Comparison of ENCODE assay signal across 11 cellular contexts in genomic region chr7:100573691-100574361, GRCh38. TPM values are rescaled to one million over a fixed set of nuclear protein-coding genes. Genes with fewer than 3 reads are reported as not detected.
DNase-seq lines count a peak whose midpoint lies in the region; ATAC-seq and TF ChIP-seq lines count a peak whose summit lies in the region.
"Had no signal": no experiment of that assay in that cellular context is flagged by ENCODE, and none has a peak within 500 bp of the region (broad histone marks: within the 10 kb centered on the region; RNA-seq: fewer than 3 reads in every experiment).

Gene SAP25, minus strand, starts transcription at chr7:100573900. Its CDS starts 158 bp downstream, at chr7:100573742.

- H3K4me3 Mint-ChIP-seq in activated CD8-positive, alpha-beta memory T cell treated with anti-CD3 and anti-CD28 coated beads, Interleukin-2, amount 10 ng/mL, durations not matched to agents 7 days and 5 days, result no peak within 1 kb of the TSS

- H3K27me3 Mint-ChIP-seq in activated CD8-positive, alpha-beta memory T cell treated with anti-CD3 and anti-CD28 coated beads, Interleukin-2, amount 10 ng/mL, durations not matched to agents 7 days and 5 days, result no peaks in the 10 kb centered on the region

- H3F3A ChIP-seq in OCI-LY1 (ENCODE audit: insufficient read depth, low read length), result no peaks in the 10 kb centered on the region

- 0 out of 2 replicates have a peak, but pooled peaks cover 4% of the 10 kb centered on the region for H3K27me3 ChIP-seq in OCI-LY1 (ENCODE audit: insufficient read depth, low read length)
- peaks cover 0 to 17% (median 0%) of the 10 kb centered on the region in 7 donors for H3K27me3 ChIP-seq in spleen (replicated peaks in 1 of 7)
- H3K27me3 ChIP-seq: vagina had no signal

- DNase-seq in activated CD8-positive, alpha-beta memory T cell treated with anti-CD3 and anti-CD28 coated beads, Interleukin-2, amount 10 ng/mL, durations not matched to agents 7 days and 5 days, result no peak
- no peak for DNase-seq in activated CD8-positive, alpha-beta memory T cell treated with anti-CD3 and anti-CD28 coated beads for 24 hours
- DNase-seq in fibroblast of villous mesenchyme (ENCODE audit: low read depth) (no peak), spleen (peak; percentile 76), NCI-H510A (lab: John Stamatoyannopoulos, UW) (no peak)
- no peak for DNase-seq in activated CD8-positive, alpha-beta memory T cell treated with anti-CD3 and anti-CD28 coated beads, Interleukin-2, amount 50 U/mL, for 48 hours
- DNase-seq: amniotic stem cell had no signal

- H3K9me3 Mint-ChIP-seq in activated CD8-positive, alpha-beta memory T cell treated with anti-CD3 and anti-CD28 coated beads, Interleukin-2, amount 10 ng/mL, durations not matched to agents 7 days and 5 days (ENCODE audit: low read depth), result no peaks in the 10 kb centered on the region

- TF ChIP-seq CTCF in OCI-LY1 (IDR thresholded peaks at IDR 0.05; ENCODE audit: low read length) (peak; percentile 34), fibroblast of villous mesenchyme (IDR thresholded peaks at IDR 0.05; ENCODE audit: insufficient read depth, low read depth, low read length) (peak; percentile 13), spleen (IDR thresholded peaks at IDR 0.05 in 8 of 11, conservative IDR thresholded peaks at IDR 0.05 in 3 of 11) (no peak)

- H3K4me3 ChIP-seq in OCI-LY1 (ENCODE audit: low read depth, low read length, poor library complexity, severe bottlenecking) (no peak within 1 kb of the TSS), fibroblast of villous mesenchyme (ENCODE audit: low read depth, low read length) (no peak within 1 kb of the TSS), spleen (no peak within 1 kb of the TSS)
- H3K4me3 ChIP-seq: HAP-1, vagina had no signal

- H3K4me2 ChIP-seq in OCI-LY1 (ENCODE audit: low read length), result no peak within 1 kb of the TSS

- WGBS in spleen, 5 donors, result 93 to 94% (median 94%) methylated on average over 60 to 70 of the region's 70 CpGs

- H3K9me2 ChIP-seq in OCI-LY1 (ENCODE audit: low read depth, low read length), result no peaks in the 10 kb centered on the region

- TF ChIP-seq POLR2A in spleen (IDR thresholded peaks at IDR 0.05), result no peak

- no peaks in the 10 kb centered on the region for H3K79me2 ChIP-seq in OCI-LY1 (ENCODE audit: insufficient read depth, low read length)

- H2AFZ ChIP-seq in OCI-LY1 (ENCODE audit: low read length), result no peak within 1 kb of the TSS

- H3K36me3 ChIP-seq in OCI-LY1 (ENCODE audit: insufficient read depth, low read length) (peaks cover 56% of the 10 kb centered on the region), spleen (peaks cover 5 to 73% (median 65%) of the 10 kb centered on the region in 6 donors)

- H3K4me1 ChIP-seq in OCI-LY1 (ENCODE audit: insufficient read depth, low read length, severe bottlenecking) (peaks cover 25% of the 10 kb centered on the region), spleen (peaks cover 8 to 45% (median 26%) of the 10 kb centered on the region in 6 donors)

- CTCF ChIA-PET in activated CD8-positive, alpha-beta memory T cell treated with anti-CD3 and anti-CD28 coated beads, Interleukin-2, amount 10 ng/mL, durations not matched to agents 7 days and 5 days (lab: Charles Lee), result no interaction called here

- H3K36me3 Mint-ChIP-seq in activated CD8-positive, alpha-beta memory T cell treated with anti-CD3 and anti-CD28 coated beads, Interleukin-2, amount 10 ng/mL, durations not matched to agents 7 days and 5 days, result peaks cover 10% of the 10 kb centered on the region

- no peak within 1 kb of the TSS for H3K9ac ChIP-seq in OCI-LY1 (ENCODE audit: low read length)

- intact Hi-C loops in spleen (cut with DNase I; ENCODE audit: low total_unique reads), result no loop called here

- peaks cover 22% of the 10 kb centered on the region for H3K4me1 Mint-ChIP-seq in activated CD8-positive, alpha-beta memory T cell treated with anti-CD3 and anti-CD28 coated beads, Interleukin-2, amount 10 ng/mL, durations not matched to agents 7 days and 5 days

- H3K9me3 ChIP-seq in OCI-LY1 (ENCODE audit: low read length) (no peaks in the 10 kb centered on the region), spleen (no peaks in the 10 kb centered on the region)
- H3K9me3 ChIP-seq: HAP-1, vagina had no signal

- H3K27ac ChIP-seq in OCI-LY1 (ENCODE audit: low read depth, low read length, poor library complexity, severe bottlenecking) (no peak within 1 kb of the TSS), spleen (no peak within 1 kb of the TSS)
- H3K27ac ChIP-seq: vagina had no signal

- no peak for ATAC-seq in activated CD8-positive, alpha-beta memory T cell treated with anti-CD3 and anti-CD28 coated beads, Interleukin-2, amount 10 ng/mL, durations not matched to agents 7 days and 5 days
- ATAC-seq in HG02885 (IDR thresholded peaks at IDR 0.05; ENCODE audit: poor library complexity, unreplicated experiment), result no peak

- H4K20me1 ChIP-seq in OCI-LY1 (ENCODE audit: insufficient read depth, low read length), result no peaks in the 10 kb centered on the region

- H3K27ac Mint-ChIP-seq in activated CD8-positive, alpha-beta memory T cell treated with anti-CD3 and anti-CD28 coated beads, Interleukin-2, amount 10 ng/mL, durations not matched to agents 7 days and 5 days, result no peak within 1 kb of the TSS

RNA-seq across cellular contexts. Expression of gene SAP25, which starts in this region (rescaled TPM):
- 10 to 100 TPM; 18.2 to 26.3 TPM for total RNA-seq in activated CD8-positive, alpha-beta memory T cell treated with anti-CD3 and anti-CD28 coated beads, Interleukin-2, amount 10 ng/mL, durations not matched to agents 7 days and 5 days
- total RNA-seq in fibroblast of villous mesenchyme, result 0.32 TPM in 1 of 2 replicates, not detected in the other
- total RNA-seq in spleen, result 10 to 100 TPM; 11.0 to 28.4 (median 21.1) TPM
- polyA plus RNA-seq in spleen, result 10 to 100 TPM; 25.3 to 75.6 (median 50.6) TPM

Comparison
In these comparisons a context has a peak if more than half of its experiments do, and no peak if none do; other contexts are left out.
1. CTCF ChIP-seq: peak in OCI-LY1 (single experiment) and fibroblast of villous mesenchyme (single experiment); none in spleen (0 of 11).